In genomic region chr12:4643747-4644146, GRCh38 we compare ENCODE assay signal across 24 cellular contexts.
DNase-seq lines count a peak whose midpoint lies in the region; ATAC-seq and TF ChIP-seq lines count a peak whose summit lies in the region.
"Had no signal": no experiment of that assay in that cellular context is flagged by ENCODE, and none has a peak within 500 bp of the region (broad histone marks: within the 10 kb centered on the region; RNA-seq: fewer than 3 reads in every experiment).

No MANE protein-coding gene starts in this region.

- H2AFZ ChIP-seq in OCI-LY3 (ENCODE audit: low read depth, low read length), result peak overlapping the region; percentile 22; the same call in 1 of the 2 replicates

- H3K36me3 ChIP-seq in OCI-LY3 (replicated peaks; ENCODE audit: low read depth, low read length), result no peaks in the 10 kb centered on the region
- H3K36me3 ChIP-seq: BLaER1, brain microvascular endothelial cell, colonic mucosa, right lobe of liver, SJSA1, upper lobe of right lung had no signal

- peak; percentile 51 for DNase-seq in GM12864 (ENCODE audit: low read depth)
- DNase-seq in effector CD8-positive, alpha-beta T cell (lab: John Stamatoyannopoulos, UW), result no peak
- no peak for DNase-seq in NCI-H1930 (lab: John Stamatoyannopoulos, UW)
- no peak for DNase-seq in NCI-H446 (lab: John Stamatoyannopoulos, UW)
- DNase-seq in NCI-H774 (lab: John Stamatoyannopoulos, UW), result no peak
- DNase-seq: activated CD8-positive, alpha-beta memory T cell treated with anti-CD3 and anti-CD28 coated beads, Interleukin-2, amount 50 U/mL, for 48 hours; activated effector memory CD4-positive, alpha-beta T cell treated with anti-CD3 and anti-CD28 coated beads, Interleukin-2, amount 50 U/mL, for 16 hours; brain microvascular endothelial cell; Calu3; colonic mucosa; glutamatergic neuron; Kasumi-1; left colon; NCI-H1436; NCI-H2171; right lobe of liver; stimulated activated CD8-positive, alpha-beta memory T cell treated with anti-CD3 and anti-CD28 coated beads, Interleukin-4, amount 100 ng/mL, for 48 hours; upper lobe of right lung had no signal

- H3K4me2 ChIP-seq in OCI-LY3 (ENCODE audit: low read length), result peak overlapping the region; percentile 78
- H3K4me2 ChIP-seq: BLaER1 had no signal

- peaks cover 9% of the 10 kb centered on the region; the same call in 1 of the 2 replicates for H3K79me2 ChIP-seq in OCI-LY3 (ENCODE audit: low read length)

- H3K9ac ChIP-seq in OCI-LY3 (ENCODE audit: low read length), result peak overlapping the region; percentile 44
- H3K9ac ChIP-seq: BLaER1 had no signal

- no peak overlapping the region for H3K4me3 ChIP-seq in GM12864 (ENCODE audit: low read depth, low read length)
- peak overlapping the region; percentile 53 for H3K4me3 ChIP-seq in OCI-LY3 (ENCODE audit: low read length)
- H3K4me3 ChIP-seq: BLaER1, colonic mucosa, right lobe of liver, SJSA1, upper lobe of right lung had no signal

- H3K9me3 ChIP-seq in OCI-LY3 (ENCODE audit: insufficient read depth, low read length), result no peaks in the 10 kb centered on the region
- H3K9me3 ChIP-seq: BLaER1, colonic mucosa, right lobe of liver, SJSA1, upper lobe of right lung had no signal

- H3K27ac ChIP-seq in OCI-LY3 (ENCODE audit: low read length), result peak overlapping the region; percentile 84
- H3K27ac ChIP-seq: BLaER1, brain microvascular endothelial cell, colonic mucosa, right lobe of liver, SJSA1, upper lobe of right lung had no signal

- H3K27me3 ChIP-seq in OCI-LY3 (ENCODE audit: low read depth, low read length), result no peaks in the 10 kb centered on the region
- H3K27me3 ChIP-seq: BLaER1, brain microvascular endothelial cell, colonic mucosa, right lobe of liver, upper lobe of right lung had no signal

- no peaks in the 10 kb centered on the region for H4K20me1 ChIP-seq in OCI-LY3 (ENCODE audit: insufficient read depth, low read length)
- H4K20me1 ChIP-seq: BLaER1 had no signal

- TF ChIP-seq CTCF in GM12864 (IDR thresholded peaks at IDR 0.05; ENCODE audit: low read depth, low read length, missing control alignments) (no peak), OCI-LY3 (IDR thresholded peaks at IDR 0.05; ENCODE audit: low read depth, low read length) (no peak)

- H3K4me1 ChIP-seq in OCI-LY3 (ENCODE audit: low read length), result peaks cover 45% of the 10 kb centered on the region
- H3K4me1 ChIP-seq: colonic mucosa, right lobe of liver had no signal

- ATAC-seq in GM19324 (IDR thresholded peaks at IDR 0.05; ENCODE audit: low FRiP score, unreplicated experiment) (peak; percentile 54), HG02938 (IDR thresholded peaks at IDR 0.05; ENCODE audit: unreplicated experiment) (peak; percentile 48)
- ATAC-seq: left colon, Panc1, right lobe of liver, upper lobe of right lung had no signal
